ENCODE assay signal across 8 cellular contexts in the genomic region with DNA sequence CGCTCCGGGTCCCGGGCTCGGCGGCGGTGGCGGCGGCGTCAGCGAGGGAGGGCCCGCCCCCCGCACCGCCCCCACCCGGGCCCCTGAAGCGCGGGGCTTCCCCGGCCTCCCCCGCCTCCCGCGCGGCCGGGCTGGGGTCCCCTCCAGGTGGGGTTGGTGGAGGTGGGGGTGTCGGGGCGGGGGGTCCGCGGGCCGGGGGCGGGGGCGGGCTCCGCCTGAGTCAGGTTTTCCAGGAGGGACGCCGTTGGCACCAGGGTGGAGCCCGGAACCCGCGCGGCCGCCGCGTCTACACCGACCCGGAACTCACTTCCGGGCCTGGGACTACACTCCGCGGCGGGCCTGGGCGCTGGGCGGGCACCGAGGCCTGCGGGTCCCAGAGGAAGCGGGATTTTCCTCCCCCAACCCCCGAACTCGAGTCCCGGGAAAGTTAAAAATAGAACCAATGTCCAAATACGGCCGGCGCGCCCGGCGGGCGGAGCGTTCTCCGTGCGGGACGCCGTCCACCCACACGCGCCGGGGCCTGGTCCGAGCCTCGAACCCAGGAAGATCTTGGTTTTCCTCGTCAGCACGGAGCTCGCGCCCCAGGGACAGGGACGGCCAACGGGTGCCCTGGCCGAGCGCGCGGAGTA. TPM values are rescaled to one million over a fixed set of nuclear protein-coding genes. Genes with fewer than 3 reads are reported as not detected.
DNase-seq lines count a peak whose midpoint lies in the region; ATAC-seq and TF ChIP-seq lines count a peak whose summit lies in the region.

No MANE protein-coding gene starts in this region.

- CTCF ChIA-PET in HEK293T (lab: Yijun Ruan, JAX) (no interaction called here), SK-N-SH (lab: Yijun Ruan, JAX) (no interaction called here)

- H3K4me3 ChIP-seq in SK-N-SH (ENCODE audit: low read depth in 2 of 2, low read length in 1 of 2) (peak overlapping the region; percentile 56 to 63), adrenal gland (peak overlapping the region in 2 of 4 donors; percentile 55 to 81), right atrium auricular region (peak overlapping the region; percentile 67), skeletal muscle cell (ENCODE audit: low read depth, low read length) (peak overlapping the region; percentile 67)

- H3K79me2 ChIP-seq in SK-N-SH (ENCODE audit: insufficient read depth) = peaks cover 76% of the 10 kb centered on the region

- no peak for ATAC-seq in HG03439 (IDR thresholded peaks at IDR 0.05; ENCODE audit: unreplicated experiment)
- ATAC-seq in GM19467 (IDR thresholded peaks at IDR 0.05; ENCODE audit: unreplicated experiment) = no peak

- no peaks in the 10 kb centered on the region for H3K27me3 ChIP-seq in SK-N-SH (ENCODE audit: insufficient read depth)
- H3K27me3 ChIP-seq in adrenal gland = no peaks in the 10 kb centered on the region
- no peaks in the 10 kb centered on the region for H3K27me3 ChIP-seq in right atrium auricular region

- TF ChIP-seq EP300 in SK-N-SH (IDR thresholded peaks at IDR 0.05; ENCODE audit: borderline replicate concordance in 1 of 2, low read depth in 1 of 2, low read length in 1 of 2) = no peak

- peak overlapping the region; percentile 88 for H3K9ac ChIP-seq in SK-N-SH

- peak in 1 of 2 donors; percentile 36 for TF ChIP-seq POLR2A in adrenal gland (IDR thresholded peaks at IDR 0.05)

- peaks cover 16 to 20% of the 10 kb centered on the region in 2 experiments for H3K36me3 ChIP-seq in SK-N-SH (replicated peaks in 1 of 2; ENCODE audit: control insufficient read depth in 1 of 2, insufficient read depth in 2 of 2, low read length in 1 of 2)
- peaks cover 0 to 10% of the 10 kb centered on the region in 2 donors for H3K36me3 ChIP-seq in adrenal gland (replicated peaks in 1 of 2)
- H3K36me3 ChIP-seq in right atrium auricular region = peaks cover 32% of the 10 kb centered on the region

- H2AFZ ChIP-seq in SK-N-SH (ENCODE audit: low read depth) = 0 out of 2 replicates have a peak overlapping the region, but pooled peaks have one; percentile 72

- intact Hi-C loops in adrenal gland (cut with DNase I) = no loop called here

- no peaks in the 10 kb centered on the region for H3K9me2 ChIP-seq in SK-N-SH

- H3K27ac ChIP-seq in SK-N-SH (ENCODE audit: low read depth in 2 of 2, low read length in 1 of 2) (peak overlapping the region; percentile 64 to 68), adrenal gland (peak overlapping the region in 4 of 5 donors; percentile 69 to 97 (median 86)), right atrium auricular region (peak overlapping the region; percentile 98 to 99)

- no peaks in the 10 kb centered on the region for H4K20me1 ChIP-seq in SK-N-SH (ENCODE audit: insufficient read depth)

- H3F3A ChIP-seq in SK-N-SH (replicated peaks; ENCODE audit: insufficient read depth) = peaks cover 15% of the 10 kb centered on the region

- POLR2A ChIA-PET in HEK293T (lab: Yijun Ruan, JAX) (interaction anchor here (0.6 kb wide), 2 partner anchors 30 to 120 kb away, joined by 3 read pairs; no protein-coding TSS in a partner anchor), SK-N-SH (lab: Yijun Ruan, JAX) (no interaction called here)

- DNase-seq in COLO668 (lab: John Stamatoyannopoulos, UW; ENCODE audit: unreplicated experiment) (peak; percentile 54), HEK293T (ENCODE audit: extremely low spot score) (peak; percentile 52), SK-N-SH (peak; percentile 88), adrenal gland (peak; percentile 54 to 75 (median 67)), right atrium auricular region (ENCODE audit: low spot score) (peak; percentile 85), skeletal muscle cell (ENCODE audit: low read depth) (no peak)

- TF ChIP-seq RAD21 in SK-N-SH (IDR thresholded peaks at IDR 0.05; ENCODE audit: low read length) = no peak

- peak overlapping the region; percentile 70; the same call in 1 of the 2 replicates for H3K4me2 ChIP-seq in SK-N-SH

- H3K9me3 ChIP-seq in SK-N-SH (no peaks in the 10 kb centered on the region), adrenal gland (replicated peaks in 1 of 3) (no peaks in the 10 kb centered on the region), right atrium auricular region (no peaks in the 10 kb centered on the region)

- 20% methylated on average over 14 of the region's 80 CpGs for WGBS in SK-N-SH (ENCODE audit: low lambda C conversion rate)
- WGBS in adrenal gland, 4 donors = 3 to 15% (median 3%) methylated on average over 16 to 78 of the region's 80 CpGs

- no peak for TF ChIP-seq CTCF in SK-N-SH (IDR thresholded peaks at IDR 0.05)
- no peak for TF ChIP-seq CTCF in adrenal gland (IDR thresholded peaks at IDR 0.05)
- TF ChIP-seq CTCF in right atrium auricular region (IDR thresholded peaks at IDR 0.05) = no peak

- H3K4me1 ChIP-seq in SK-N-SH (ENCODE audit: control insufficient read depth in 1 of 2, insufficient read depth in 2 of 2, low read depth in 1 of 2, low read length in 1 of 2) = peaks cover 16 to 25% of the 10 kb centered on the region in 2 experiments; a peak in 2 of 4 replicates
- peaks cover 23 to 43% of the 10 kb centered on the region in 2 donors for H3K4me1 ChIP-seq in adrenal gland (replicated peaks in 1 of 2)
- H3K4me1 ChIP-seq in right atrium auricular region = peaks cover 0 to 77% of the 10 kb centered on the region in 2 donors

TF ChIP-seq in HEK293T, 16 proteins besides CTCF, POLR2A, EP300 and RAD21:
- no peak for TF ChIP-seq FOXM1 (IDR thresholded peaks at IDR 0.05; ENCODE audit: borderline replicate concordance)
- peak; percentile 25; the same call in 1 of the 2 replicates for TF ChIP-seq L3MBTL2 (conservative IDR thresholded peaks at IDR 0.05)
TF ChIP-seq in HEK293T: peak in this region for 1.

TF ChIP-seq in SK-N-SH, 30 proteins besides CTCF, POLR2A, EP300 and RAD21:
- no peak for TF ChIP-seq YY1 (IDR thresholded peaks at IDR 0.05; ENCODE audit: low read depth)
- 0 out of 2 replicates have a peak, but pooled peaks have one; percentile 31 for TF ChIP-seq TAF1 (IDR thresholded peaks at IDR 0.05; ENCODE audit: borderline replicate concordance, low read depth, low read length)
- TF ChIP-seq GABPA (IDR thresholded peaks at IDR 0.05; ENCODE audit: low read depth) = peak; percentile 52; the same call in 1 of the 2 replicates
- peak; percentile 70 for TF ChIP-seq ELF1 (IDR thresholded peaks at IDR 0.05)

RNA-seq across cellular contexts. Expression of gene MYO1C, which starts 6.6 kb away (rescaled TPM):
- polyA plus RNA-seq in SK-N-SH (2012; rRNA removed) = 98.0 and 102 TPM in 2 replicates
- 44.7 and 60.5 TPM in 2 replicates for polyA plus RNA-seq in SK-N-SH (2012; cell fraction: cytosol; rRNA removed)
- 250 and 284 TPM in 2 replicates for polyA plus RNA-seq in SK-N-SH (2012; cell fraction: nucleus; rRNA removed)
- total RNA-seq in adrenal gland = 100 to 1,000 TPM in 1 of 8 donors, 10 to 100 TPM in 7; 50.4 to 103 (median 79.1) TPM
- polyA plus RNA-seq in adrenal gland = 10 to 100 TPM; 35.6 to 71.4 (median 71.3) TPM
- 100 to 1,000 TPM in 1 of 2 donors, 10 to 100 TPM in 1; 83.6 to 161 TPM for total RNA-seq in right atrium auricular region

RNA-seq across cellular contexts. Expression of gene CRK, which starts 29.8 kb away (rescaled TPM):
- polyA plus RNA-seq in SK-N-SH (2012; rRNA removed) (50.7 and 63.5 TPM in 2 replicates), adrenal gland (10 to 100 TPM; 20.3 to 62.7 (median 23.0) TPM)
- polyA plus RNA-seq in SK-N-SH (2012; cell fraction: cytosol; rRNA removed) = 73.3 and 80.8 TPM in 2 replicates
- polyA plus RNA-seq in SK-N-SH (2012; cell fraction: nucleus; rRNA removed) = 22.6 and 29.4 TPM in 2 replicates
- total RNA-seq in adrenal gland (10 to 100 TPM; 55.4 to 80.6 (median 61.0) TPM), right atrium auricular region (10 to 100 TPM; 36.0 to 49.8 TPM)

RNA-seq across cellular contexts. Expression of gene INPP5K, which starts 30.6 kb away (rescaled TPM):
- polyA plus RNA-seq in SK-N-SH (2012; rRNA removed) = 26.2 and 28.6 TPM in 2 replicates
- 15.2 and 21.1 TPM in 2 replicates for polyA plus RNA-seq in SK-N-SH (2012; cell fraction: cytosol; rRNA removed)
- polyA plus RNA-seq in SK-N-SH (2012; cell fraction: nucleus; rRNA removed) = 55.3 and 72.1 TPM in 2 replicates
- total RNA-seq in adrenal gland = 10 to 100 TPM; 22.3 to 91.6 (median 39.9) TPM
- polyA plus RNA-seq in adrenal gland = 10 to 100 TPM; 22.6 to 41.1 (median 34.0) TPM
- 10 to 100 TPM; 64.9 to 78.1 TPM for total RNA-seq in right atrium auricular region
